28 cellular contexts compared by ENCODE assay signal in the genomic region with DNA sequence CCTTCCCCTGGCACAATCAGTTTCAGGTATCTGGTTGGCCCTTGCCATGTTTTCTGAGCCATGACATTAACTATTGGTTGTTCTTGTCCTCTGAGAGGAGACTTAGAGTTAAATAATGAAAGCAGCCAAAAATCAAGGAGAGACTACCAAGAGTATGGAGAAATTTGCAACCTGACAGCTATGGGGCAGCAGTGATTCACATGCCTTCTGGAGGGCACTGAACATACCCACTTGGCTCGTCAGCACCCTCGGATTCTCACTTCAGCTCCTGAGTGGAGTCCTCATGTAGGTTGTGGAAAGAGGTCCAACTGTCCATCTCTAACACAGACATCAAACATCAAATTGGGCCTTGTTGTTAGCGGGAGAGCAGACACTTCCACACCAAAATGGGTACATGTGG.
A peak's percentile ranks its signal among the peaks of the same experiment; 100 is the strongest.
DNase-seq lines count a peak whose midpoint lies in the region; ATAC-seq and TF ChIP-seq lines count a peak whose summit lies in the region.
"Had no signal": no experiment of that assay in that cellular context is flagged by ENCODE, and none has a peak within 500 bp of the region (broad histone marks: within the 10 kb centered on the region; RNA-seq: fewer than 3 reads in every experiment).

No MANE protein-coding gene starts in this region.

- H3K4ac ChIP-seq in H9 (ENCODE audit: low read depth, low read length), result no peak overlapping the region

- H4K20me1 ChIP-seq in H9 (ENCODE audit: control insufficient read depth, insufficient read depth, insufficient read length), result no peaks in the 10 kb centered on the region
- H4K20me1 ChIP-seq in OCI-LY3 (ENCODE audit: insufficient read depth, low read length), result no peaks in the 10 kb centered on the region
- no peaks in the 10 kb centered on the region for H4K20me1 ChIP-seq in GM23248 (ENCODE audit: insufficient read depth)
- H4K20me1 ChIP-seq: BLaER1 treated with 17β-estradiol and CSF1 and Interleukin-3, amounts not matched to agents 10 nM and 100 nM had no signal

- H3K23me2 ChIP-seq in H9 (ENCODE audit: insufficient read length, low read depth, low read length, poor library complexity, severe bottlenecking), result no peaks in the 10 kb centered on the region

- no peaks in the 10 kb centered on the region; a peak in 2 of 5 replicates for H3K9me3 Mint-ChIP-seq in H9
- H3K9me3 Mint-ChIP-seq in glutamatergic neuron (ENCODE audit: unreplicated experiment), result peaks cover 5% of the 10 kb centered on the region
- H3K9me3 Mint-ChIP-seq: T-helper 1 cell treated with Interleukin-12 subunit alpha and Interleukin-12 subunit beta and Interleukin-4 antibody, amounts not matched to agents 30 μg/mL and 1 μg/mL, for 36 hours had no signal

- H3K14ac ChIP-seq in H9 (ENCODE audit: insufficient read depth, low read length), result no peak overlapping the region

- H3K4me1 Mint-ChIP-seq in H9 (peaks cover 0 to 2% of the 10 kb centered on the region in 2 experiments; a peak in 1 of 4 replicates), glutamatergic neuron (ENCODE audit: low read depth, unreplicated experiment) (peaks cover 31% of the 10 kb centered on the region)
- H3K4me1 Mint-ChIP-seq: CD4-positive, alpha-beta memory T cell; IgD-negative memory B cell had no signal

- 0 out of 7 replicates have a peak, but pooled peaks cover 0 to 4% (median 0%) of the 10 kb centered on the region in 3 experiments for H3K36me3 Mint-ChIP-seq in H9 (ENCODE audit: insufficient read depth in 1 of 3, low read depth in 3 of 3)
- no peaks in the 10 kb centered on the region for H3K36me3 Mint-ChIP-seq in glutamatergic neuron (ENCODE audit: unreplicated experiment)
- H3K36me3 Mint-ChIP-seq: CD4-positive, alpha-beta memory T cell had no signal

- H3K27ac Mint-ChIP-seq in H9 (no peak overlapping the region), glutamatergic neuron (ENCODE audit: unreplicated experiment) (peak overlapping the region; percentile 97)
- H3K27ac Mint-ChIP-seq: CD4-positive, alpha-beta memory T cell; IgD-negative memory B cell; T-helper 1 cell treated with Interleukin-12 subunit alpha and Interleukin-12 subunit beta and Interleukin-4 antibody, amounts not matched to agents 30 μg/mL and 1 μg/mL, for 36 hours had no signal

- H3K4me1 ChIP-seq in right atrium auricular region (no peaks in the 10 kb centered on the region), H9 (ENCODE audit: insufficient read depth, low read length) (no peaks in the 10 kb centered on the region), OCI-LY3 (ENCODE audit: low read length) (no peaks in the 10 kb centered on the region), GM23248 (ENCODE audit: insufficient read depth) (peaks cover 16% of the 10 kb centered on the region)
- H3K4me1 ChIP-seq: BLaER1 treated with 17β-estradiol and CSF1 and Interleukin-3, amounts not matched to agents 10 nM and 100 nM had no signal

- TF ChIP-seq CTCF in right atrium auricular region (IDR thresholded peaks at IDR 0.05) (peak in 1 of 2 donors; percentile 26), H9 (conservative IDR thresholded peaks at IDR 0.05) (peak; percentile 38; the same call in 2 of the 3 replicates), OCI-LY3 (IDR thresholded peaks at IDR 0.05; ENCODE audit: low read depth, low read length) (peak; percentile 27), glutamatergic neuron (IDR thresholded peaks at IDR 0.05; ENCODE audit: partially characterized antibody, unreplicated experiment) (no peak)

- H3K23ac ChIP-seq in H9 (ENCODE audit: insufficient read length, low read depth, low read length), result no peak overlapping the region

- no peak overlapping the region for H3T11ph ChIP-seq in H9 (ENCODE audit: low read length)

- H4K8ac ChIP-seq in H9 (replicated peaks; ENCODE audit: insufficient read length, low read depth, low read length), result no peak overlapping the region

- no peak overlapping the region for H3K56ac ChIP-seq in H9 (ENCODE audit: insufficient read length, low read depth, low read length)

- H3K4me2 ChIP-seq in H9 (ENCODE audit: insufficient read depth, insufficient read length, low read length) (no peak overlapping the region), OCI-LY3 (ENCODE audit: low read length) (no peak overlapping the region), GM23248 (ENCODE audit: unreplicated experiment) (no peak overlapping the region)
- H3K4me2 ChIP-seq: BLaER1 treated with 17β-estradiol and CSF1 and Interleukin-3, amounts not matched to agents 10 nM and 100 nM; KMS-11 had no signal

- ATAC-seq in Right ventricle myocardium superior (ENCODE audit: poor library complexity) (peak; percentile 51), HG03378 (IDR thresholded peaks at IDR 0.05; ENCODE audit: unreplicated experiment) (no peak)

- H2BK5ac ChIP-seq in H9 (ENCODE audit: insufficient read length, low read length), result no peak overlapping the region

- H3K27me3 Mint-ChIP-seq in H9 (ENCODE audit: low read depth) (no peaks in the 10 kb centered on the region; the same call in 1 of the 2 replicates), glutamatergic neuron (ENCODE audit: unreplicated experiment) (peaks cover 5% of the 10 kb centered on the region)
- H3K27me3 Mint-ChIP-seq: CD4-positive, alpha-beta memory T cell; IgD-negative memory B cell had no signal

- H3K9ac ChIP-seq in H9 (ENCODE audit: extremely low read depth, insufficient read length, low read length), result no peak overlapping the region
- no peak overlapping the region for H3K9ac ChIP-seq in OCI-LY3 (ENCODE audit: low read length)
- no peak overlapping the region for H3K9ac ChIP-seq in GM23248
- H3K9ac ChIP-seq: BLaER1 treated with 17β-estradiol and CSF1 and Interleukin-3, amounts not matched to agents 10 nM and 100 nM; KMS-11 had no signal

- H4K91ac ChIP-seq in H9 (ENCODE audit: insufficient read length, low read depth, low read length), result no peak overlapping the region

- no peak overlapping the region for H2BK12ac ChIP-seq in H9 (ENCODE audit: insufficient read length, low read depth, low read length)

- no CpG with 5 or more reads among the region's 3 CpGs for WGBS in H9 (ENCODE audit: extremely low coverage, insufficient read length, low lambda C conversion rate)
- 93 to 97% methylated on average over 3 of the region's 3 CpGs for WGBS in GM23248 (ENCODE audit: low coverage in 1 of 2, low lambda C conversion rate in 2 of 2, missing lambda C conversion rate in 2 of 2), 2 experiments

- H3K79me1 ChIP-seq in H9 (ENCODE audit: insufficient read depth, low read depth, low read length, poor library complexity, severe bottlenecking), result no peaks in the 10 kb centered on the region

- H3K27me3 ChIP-seq in right atrium auricular region (no peaks in the 10 kb centered on the region), H9 (ENCODE audit: insufficient read depth, low read length) (no peaks in the 10 kb centered on the region), OCI-LY3 (ENCODE audit: low read depth, low read length) (no peaks in the 10 kb centered on the region), GM23248 (replicated peaks; ENCODE audit: insufficient read depth) (peaks cover 20% of the 10 kb centered on the region; the same call in 1 of the 2 replicates)
- H3K27me3 ChIP-seq: BLaER1 treated with 17β-estradiol and CSF1 and Interleukin-3, amounts not matched to agents 10 nM and 100 nM had no signal

- no peak overlapping the region for H2BK15ac ChIP-seq in H9 (ENCODE audit: low read depth, low read length)

- H3K27ac ChIP-seq in right atrium auricular region (no peak overlapping the region), H9 (ENCODE audit: insufficient read length, low read depth, low read length) (no peak overlapping the region), OCI-LY3 (ENCODE audit: low read length) (no peak overlapping the region), GM23248 (no peak overlapping the region)
- H3K27ac ChIP-seq: BLaER1 treated with 17β-estradiol and CSF1 and Interleukin-3, amounts not matched to agents 10 nM and 100 nM; HL-60; KMS-11 had no signal

- H2AK5ac ChIP-seq in H9 (ENCODE audit: insufficient read length, low read length), result no peak overlapping the region

- no peak overlapping the region for H2BK120ac ChIP-seq in H9 (ENCODE audit: low read depth, low read length, poor library complexity, severe bottlenecking)

- DNase-seq in Right ventricle myocardium superior (no peak), right atrium auricular region (ENCODE audit: low spot score) (no peak), H9 (no peak), glutamatergic neuron (no peak), globus pallidus (ENCODE audit: low spot score) (no peak), GM23248 (no peak)
- DNase-seq: AML-193; CD4-positive, alpha-beta memory T cell; COR-L47; DMS79; GF-D8; NCI-H1417 treated with DMSO at 0.1 percent for 48 hours; NCI-H1694 treated with DMSO at 0.1 percent for 48 hours; NCI-H2081; NCI-H2171; NCI-H226; NCI-H510A treated with DMSO at 0.1 percent for 48 hours; NK-92 treated with Interleukin-12 subunit alpha and Interleukin-12 subunit beta, amount 100 ng/mL, for 24 hours; RPMI8226; SHP77; SW 1271 had no signal

- H3K18ac ChIP-seq in H9 (ENCODE audit: insufficient read length, low read depth, low read length), result no peak overlapping the region

- no peak overlapping the region for H3K4me3 Mint-ChIP-seq in H9
- H3K4me3 Mint-ChIP-seq in glutamatergic neuron (ENCODE audit: unreplicated experiment), result peak overlapping the region; percentile 60
- H3K4me3 Mint-ChIP-seq: CD4-positive, alpha-beta memory T cell; IgD-negative memory B cell; T-helper 1 cell treated with Interleukin-12 subunit alpha and Interleukin-12 subunit beta and Interleukin-4 antibody, amounts not matched to agents 30 μg/mL and 1 μg/mL, for 36 hours had no signal

- H2AFZ ChIP-seq in H9 (ENCODE audit: low read length) (no peak overlapping the region), OCI-LY3 (ENCODE audit: low read depth, low read length) (no peak overlapping the region), GM23248 (no peak overlapping the region)

- H3K36me3 ChIP-seq in right atrium auricular region (no peaks in the 10 kb centered on the region), OCI-LY3 (replicated peaks; ENCODE audit: low read depth, low read length) (peaks cover 7% of the 10 kb centered on the region), GM23248 (ENCODE audit: low read depth) (no peaks in the 10 kb centered on the region)
- H3K36me3 ChIP-seq: BLaER1 treated with 17β-estradiol and CSF1 and Interleukin-3, amounts not matched to agents 10 nM and 100 nM had no signal

- H3F3A ChIP-seq in GM23248 (ENCODE audit: insufficient read depth), result peaks cover 24% of the 10 kb centered on the region

- no peaks in the 10 kb centered on the region for H3K9me2 ChIP-seq in GM23248 (ENCODE audit: insufficient read depth)

- H2BK20ac ChIP-seq in H9 (ENCODE audit: low read depth, low read length, poor library complexity, severe bottlenecking), result no peak overlapping the region

- H3K9me3 ChIP-seq in right atrium auricular region (peaks cover 0 to 7% of the 10 kb centered on the region in 2 donors), H9 (ENCODE audit: control insufficient read depth, low read depth, low read length) (no peaks in the 10 kb centered on the region), OCI-LY3 (ENCODE audit: insufficient read depth, low read length) (peaks cover 9% of the 10 kb centered on the region; the same call in 1 of the 2 replicates), GM23248 (ENCODE audit: low read depth) (no peaks in the 10 kb centered on the region)

- intact Hi-C loops in Right ventricle myocardium superior (cut with DNase I), result no loop called here

- no peak overlapping the region for H4K5ac ChIP-seq in H9 (ENCODE audit: insufficient read length, low read depth, low read length)

- in situ Hi-C loops in GM23248 (cut with MboI), result no loop called here

- no peaks in the 10 kb centered on the region for H3K79me2 ChIP-seq in H9 (ENCODE audit: insufficient read depth, low read length)
- H3K79me2 ChIP-seq in OCI-LY3 (ENCODE audit: low read length), result no peaks in the 10 kb centered on the region
- H3K79me2 ChIP-seq in GM23248 (ENCODE audit: insufficient read depth), result no peaks in the 10 kb centered on the region

- H3K4me3 ChIP-seq in right atrium auricular region (no peak overlapping the region), OCI-LY3 (ENCODE audit: low read length) (no peak overlapping the region), GM23248 (no peak overlapping the region)
- H3K4me3 ChIP-seq: BLaER1 treated with 17β-estradiol and CSF1 and Interleukin-3, amounts not matched to agents 10 nM and 100 nM had no signal
